ENCODE assay signal across 10 cellular contexts in genomic region chr1:167456500-167456899, GRCh38.
A peak's percentile ranks its signal among the peaks of the same experiment; 100 is the strongest.
DNase-seq lines count a peak whose midpoint lies in the region; ATAC-seq and TF ChIP-seq lines count a peak whose summit lies in the region.
"Had no signal": no experiment of that assay in that cellular context is flagged by ENCODE, and none has a peak within 500 bp of the region (broad histone marks: within the 10 kb centered on the region; RNA-seq: fewer than 3 reads in every experiment).

No MANE protein-coding gene starts in this region.

- no peak for DNase-seq in DND-41
- DNase-seq in mammary epithelial cell = no peak
- DNase-seq in psoas muscle = no peak
- DNase-seq in stimulated activated CD4-positive, alpha-beta T cell treated with anti-CD3 and anti-CD28 coated beads, Interleukin-1b, Interleukin-23, amount 100 ng/mL, for 48 hours = no peak
- DNase-seq in left lung = no peak
- DNase-seq in SW480 (ENCODE audit: low spot score) = no peak
- DNase-seq: NCI-H1092 had no signal

- H3K79me2 ChIP-seq in DND-41 (ENCODE audit: insufficient read depth, low read length) (peaks cover 71% of the 10 kb centered on the region), Loucy (ENCODE audit: insufficient read depth, low read length) (peaks cover 59% of the 10 kb centered on the region), mammary epithelial cell (ENCODE audit: insufficient read depth, low read length) (no peaks in the 10 kb centered on the region)

- H3K27me3 ChIP-seq in DND-41 (ENCODE audit: insufficient read depth, low read length, poor library complexity) (no peaks in the 10 kb centered on the region), Loucy (ENCODE audit: insufficient read depth, low read length, poor library complexity, severe bottlenecking) (no peaks in the 10 kb centered on the region), mammary epithelial cell (ENCODE audit: insufficient read depth, low read length) (no peaks in the 10 kb centered on the region), psoas muscle (ENCODE audit: insufficient read depth in 3 of 3, low read length in 2 of 3) (no peaks in the 10 kb centered on the region), left lung (peaks cover 0 to 10% of the 10 kb centered on the region in 2 donors)
- H3K27me3 ChIP-seq: ovary had no signal

- intact Hi-C loops in mammary epithelial cell (cut with micrococcal nuclease) (loop anchor here (5.0 kb wide), 1 partner anchor 76 kb away; no protein-coding TSS in a partner anchor), psoas muscle (cut with DNase I) (loop anchor here in 1 of 2 donors (5.0 kb wide), 1 partner anchor 76 kb away; no protein-coding TSS in a partner anchor), left lung (cut with DNase I) (no loop called here)

- TF ChIP-seq CTCF in DND-41 (IDR thresholded peaks at IDR 0.05; ENCODE audit: borderline replicate concordance, extremely low read depth, low read length, poor library complexity, severe bottlenecking) (no peak), Loucy (conservative IDR thresholded peaks at IDR 0.05; ENCODE audit: low read length) (no peak), mammary epithelial cell (conservative IDR thresholded peaks at IDR 0.05 in 1 of 2, IDR thresholded peaks at IDR 0.05 in 1 of 2; ENCODE audit: extremely low read depth in 1 of 2, insufficient read depth in 1 of 2, low read depth in 1 of 2, low read length in 2 of 2) (no peak), psoas muscle (IDR thresholded peaks at IDR 0.05) (no peak), left lung (IDR thresholded peaks at IDR 0.05) (no peak)

- WGBS in mammary epithelial cell (ENCODE audit: low coverage, missing lambda C conversion rate) = 97% methylated on average over 4 of the region's 4 CpGs
- 88 to 90% (median 89%) methylated on average over 4 of the region's 4 CpGs for WGBS in psoas muscle, 3 donors

- H4K20me1 ChIP-seq in DND-41 (ENCODE audit: insufficient read depth, low read length) = peaks cover 51% of the 10 kb centered on the region
- H4K20me1 ChIP-seq in Loucy (ENCODE audit: insufficient read depth, low read length, poor library complexity, severe bottlenecking) = peaks cover 24% of the 10 kb centered on the region
- no peaks in the 10 kb centered on the region for H4K20me1 ChIP-seq in mammary epithelial cell (ENCODE audit: insufficient read depth, low read length)

- H3K9me3 ChIP-seq in DND-41 (ENCODE audit: insufficient read depth, low read length, severe bottlenecking) = no peaks in the 10 kb centered on the region
- no peaks in the 10 kb centered on the region for H3K9me3 ChIP-seq in Loucy (ENCODE audit: insufficient read depth, low read depth, low read length)
- no peaks in the 10 kb centered on the region for H3K9me3 ChIP-seq in mammary epithelial cell (replicated peaks; ENCODE audit: insufficient read depth, low read length)
- no peaks in the 10 kb centered on the region for H3K9me3 ChIP-seq in psoas muscle
- no peaks in the 10 kb centered on the region for H3K9me3 ChIP-seq in left lung
- H3K9me3 ChIP-seq: ovary had no signal

- peak overlapping the region; percentile 81 for H3K4me2 ChIP-seq in DND-41 (ENCODE audit: insufficient read depth, low read length)
- peak overlapping the region; percentile 93 for H3K4me2 ChIP-seq in Loucy (ENCODE audit: low read depth, low read length, poor library complexity, severe bottlenecking)
- H3K4me2 ChIP-seq in mammary epithelial cell (ENCODE audit: insufficient read depth, low read depth, low read length) = no peak overlapping the region

- ATAC-seq in DND-41 (ENCODE audit: insufficient read depth, low read depth) (no peak; the same call in 2 of the 3 replicates), psoas muscle (no peak), GM21447 (IDR thresholded peaks at IDR 0.05; ENCODE audit: unreplicated experiment) (no peak), left lung (no peak)

- H3K4me1 ChIP-seq in DND-41 (ENCODE audit: insufficient read depth, low read length) (peaks cover 48% of the 10 kb centered on the region), Loucy (ENCODE audit: insufficient read depth, low read length, poor library complexity, severe bottlenecking) (peaks cover 17% of the 10 kb centered on the region), mammary epithelial cell (ENCODE audit: insufficient read depth, low read length) (peaks cover 12% of the 10 kb centered on the region), psoas muscle (peaks cover 5% of the 10 kb centered on the region), left lung (peaks cover 0 to 11% of the 10 kb centered on the region in 2 donors)

- peak overlapping the region; percentile 68 for H3K27ac ChIP-seq in DND-41 (ENCODE audit: low read length)
- no peak overlapping the region for H3K27ac ChIP-seq in mammary epithelial cell (ENCODE audit: insufficient read depth, low read depth, low read length)
- peak overlapping the region; percentile 90 for H3K27ac ChIP-seq in psoas muscle
- H3K27ac ChIP-seq in left lung = no peak overlapping the region

- BruUV-seq in mammary epithelial cell (replicated peaks; lab: Mats Ljungman, UMichigan) = no TSS peak

- CTCF ChIA-PET in mammary epithelial cell (lab: Charles Lee; ENCODE audit: low non-redundant PET) = no interaction called here

- peak overlapping the region; percentile 59; the same call in 1 of the 2 replicates for H3K9ac ChIP-seq in DND-41 (ENCODE audit: low read depth, low read length)
- peak overlapping the region; percentile 77 for H3K9ac ChIP-seq in Loucy (ENCODE audit: low read depth, low read length, poor library complexity, severe bottlenecking)
- H3K9ac ChIP-seq in mammary epithelial cell (ENCODE audit: insufficient read depth, low read length) = no peak overlapping the region

- in situ Hi-C loops in mammary epithelial cell (cut with MboI; ENCODE audit: low sequenced_read_pairs in 2 of 2) = no loop called here

- no peaks in the 10 kb centered on the region for H3K9me2 ChIP-seq in Loucy (replicated peaks; ENCODE audit: low read depth, low read length)

- H3F3A ChIP-seq in Loucy (ENCODE audit: low read depth) = no peaks in the 10 kb centered on the region

- H3K36me3 ChIP-seq in DND-41 (ENCODE audit: insufficient read depth, low read length) = peaks cover 29% of the 10 kb centered on the region
- H3K36me3 ChIP-seq in Loucy (ENCODE audit: insufficient read depth, low read length) = peaks cover 19% of the 10 kb centered on the region; the same call in 1 of the 2 replicates
- no peaks in the 10 kb centered on the region for H3K36me3 ChIP-seq in mammary epithelial cell (ENCODE audit: insufficient read depth, low read length)
- H3K36me3 ChIP-seq in psoas muscle (ENCODE audit: insufficient read depth in 1 of 2, low read depth in 1 of 2) = no peaks in the 10 kb centered on the region
- no peaks in the 10 kb centered on the region for H3K36me3 ChIP-seq in left lung
- H3K36me3 ChIP-seq: ovary had no signal

- H2AFZ ChIP-seq in DND-41 (ENCODE audit: low read depth, low read length) = no peak overlapping the region
- no peak overlapping the region for H2AFZ ChIP-seq in Loucy (ENCODE audit: low read length)
- peak overlapping the region; percentile 100 for H2AFZ ChIP-seq in mammary epithelial cell (ENCODE audit: low read depth, low read length)

- H3K4me3 ChIP-seq in DND-41 (ENCODE audit: low read depth in 1 of 2, low read length in 2 of 2) (peak overlapping the region in 1 of 2 experiments; percentile 60; a peak in 2 of 4 replicates), Loucy (ENCODE audit: low read length, poor library complexity, severe bottlenecking) (peak overlapping the region; percentile 93), mammary epithelial cell (replicated peaks in 1 of 3; ENCODE audit: insufficient read depth in 1 of 3, low read depth in 2 of 3, low read length in 3 of 3) (no peak overlapping the region), psoas muscle (peak overlapping the region; percentile 81), left lung (peak overlapping the region in 1 of 2 donors; percentile 68)

- dilution Hi-C loops in mammary epithelial cell (cut with HindIII; ENCODE audit: low sequenced_read_pairs) = no loop called here

Comparison
In these comparisons a context has a peak if more than half of its experiments do, and no peak if none do; other contexts are left out.
1. H3K27ac ChIP-seq: peak in DND-41 (single experiment) and psoas muscle (single experiment); none in mammary epithelial cell (single experiment) and left lung (0 of 2).
2. H3K4me3 ChIP-seq: peak in Loucy (single experiment) and psoas muscle (single experiment); none in mammary epithelial cell (0 of 3).